In the genomic region with DNA sequence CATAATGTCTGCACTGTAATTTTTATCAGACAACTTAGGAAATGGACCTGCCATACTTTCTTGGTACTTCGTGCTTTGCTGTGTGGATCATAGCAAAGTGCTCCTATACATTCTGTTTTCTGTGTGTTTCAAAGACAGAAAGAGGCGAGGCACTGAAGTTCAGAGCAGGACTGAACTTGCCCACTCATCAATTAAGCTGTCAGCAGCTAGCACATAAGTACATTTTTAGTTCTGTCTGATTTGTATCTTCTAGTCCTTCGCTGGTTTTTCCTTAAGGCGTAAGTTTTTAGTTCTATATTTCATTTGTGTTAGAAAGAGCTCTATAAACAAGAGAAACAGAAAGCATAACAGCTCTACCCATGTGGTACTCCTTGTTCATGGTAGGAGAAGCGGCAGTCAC, we compare ENCODE assay signal across 1 cellular context.
TF ChIP-seq lines count a peak whose summit lies in the region.

No MANE protein-coding gene starts in this region.

TF ChIP-seq in HEK293, 187 proteins besides CTCF, POLR2A, EP300 and RAD21 (continued from another document):
- TF ChIP-seq ZEB2 (tag by site-specific recombination; IDR thresholded peaks at IDR 0.05) (0 out of 2 replicates have a peak, but pooled peaks have one; percentile 39), ZNF155 (tag by site-specific recombination; IDR thresholded peaks at IDR 0.05) (no peak), ZNF416 (tag by site-specific recombination; IDR thresholded peaks at IDR 0.05) (no peak), ZNF426 (tag by site-specific recombination; IDR thresholded peaks at IDR 0.05) (no peak), ZBTB7A (tag by site-specific recombination; IDR thresholded peaks at IDR 0.05; ENCODE audit: low read depth) (no peak), MEIS1 (CRISPR knock-in tag; IDR thresholded peaks at IDR 0.05; ENCODE audit: borderline replicate concordance) (peak; percentile 59; the same call in 1 of the 2 replicates), TRIM28 (IDR thresholded peaks at IDR 0.05; ENCODE audit: borderline replicate concordance, low read length) (peak; percentile 97), ZNF777 (tag by site-specific recombination; IDR thresholded peaks at IDR 0.05; ENCODE audit: borderline replicate concordance) (no peak), ZNF561 (tag by site-specific recombination; IDR thresholded peaks at IDR 0.05; ENCODE audit: borderline replicate concordance) (no peak), ZNF140 (tag by site-specific recombination; IDR thresholded peaks at IDR 0.05) (no peak)
- TF ChIP-seq, protein P1, sequence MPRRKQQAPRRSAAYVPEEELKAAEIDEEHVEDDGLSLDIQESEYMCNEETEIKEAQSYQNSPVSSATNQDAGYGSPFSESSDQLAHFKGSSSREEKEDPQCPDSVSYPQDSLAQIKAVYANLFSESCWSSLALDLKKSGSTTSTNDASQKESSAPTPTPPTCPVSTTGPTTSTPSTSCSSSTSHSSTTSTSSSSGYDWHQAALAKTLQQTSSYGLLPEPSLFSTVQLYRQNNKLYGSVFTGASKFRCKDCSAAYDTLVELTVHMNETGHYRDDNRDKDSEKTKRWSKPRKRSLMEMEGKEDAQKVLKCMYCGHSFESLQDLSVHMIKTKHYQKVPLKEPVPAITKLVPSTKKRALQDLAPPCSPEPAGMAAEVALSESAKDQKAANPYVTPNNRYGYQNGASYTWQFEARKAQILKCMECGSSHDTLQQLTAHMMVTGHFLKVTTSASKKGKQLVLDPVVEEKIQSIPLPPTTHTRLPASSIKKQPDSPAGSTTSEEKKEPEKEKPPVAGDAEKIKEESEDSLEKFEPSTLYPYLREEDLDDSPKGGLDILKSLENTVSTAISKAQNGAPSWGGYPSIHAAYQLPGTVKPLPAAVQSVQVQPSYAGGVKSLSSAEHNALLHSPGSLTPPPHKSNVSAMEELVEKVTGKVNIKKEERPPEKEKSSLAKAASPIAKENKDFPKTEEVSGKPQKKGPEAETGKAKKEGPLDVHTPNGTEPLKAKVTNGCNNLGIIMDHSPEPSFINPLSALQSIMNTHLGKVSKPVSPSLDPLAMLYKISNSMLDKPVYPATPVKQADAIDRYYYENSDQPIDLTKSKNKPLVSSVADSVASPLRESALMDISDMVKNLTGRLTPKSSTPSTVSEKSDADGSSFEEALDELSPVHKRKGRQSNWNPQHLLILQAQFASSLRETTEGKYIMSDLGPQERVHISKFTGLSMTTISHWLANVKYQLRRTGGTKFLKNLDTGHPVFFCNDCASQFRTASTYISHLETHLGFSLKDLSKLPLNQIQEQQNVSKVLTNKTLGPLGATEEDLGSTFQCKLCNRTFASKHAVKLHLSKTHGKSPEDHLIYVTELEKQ (tag by site-specific recombination; IDR thresholded peaks at IDR 0.05; ENCODE audit: borderline replicate concordance) = no peak
- TF ChIP-seq, protein P2, sequence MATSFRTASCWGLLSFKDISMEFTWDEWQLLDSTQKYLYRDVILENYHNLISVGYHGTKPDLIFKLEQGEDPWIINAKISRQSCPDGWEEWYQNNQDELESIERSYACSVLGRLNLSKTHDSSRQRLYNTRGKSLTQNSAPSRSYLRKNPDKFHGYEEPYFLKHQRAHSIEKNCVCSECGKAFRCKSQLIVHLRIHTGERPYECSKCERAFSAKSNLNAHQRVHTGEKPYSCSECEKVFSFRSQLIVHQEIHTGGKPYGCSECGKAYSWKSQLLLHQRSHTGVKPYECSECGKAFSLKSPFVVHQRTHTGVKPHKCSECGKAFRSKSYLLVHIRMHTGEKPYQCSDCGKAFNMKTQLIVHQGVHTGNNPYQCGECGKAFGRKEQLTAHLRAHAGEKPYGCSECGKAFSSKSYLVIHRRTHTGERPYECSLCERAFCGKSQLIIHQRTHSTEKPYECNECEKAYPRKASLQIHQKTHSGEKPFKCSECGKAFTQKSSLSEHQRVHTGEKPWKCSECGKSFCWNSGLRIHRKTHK (tag by site-specific recombination; IDR thresholded peaks at IDR 0.05) = no peak
